12 cellular contexts compared by ENCODE assay signal in the genomic region with DNA sequence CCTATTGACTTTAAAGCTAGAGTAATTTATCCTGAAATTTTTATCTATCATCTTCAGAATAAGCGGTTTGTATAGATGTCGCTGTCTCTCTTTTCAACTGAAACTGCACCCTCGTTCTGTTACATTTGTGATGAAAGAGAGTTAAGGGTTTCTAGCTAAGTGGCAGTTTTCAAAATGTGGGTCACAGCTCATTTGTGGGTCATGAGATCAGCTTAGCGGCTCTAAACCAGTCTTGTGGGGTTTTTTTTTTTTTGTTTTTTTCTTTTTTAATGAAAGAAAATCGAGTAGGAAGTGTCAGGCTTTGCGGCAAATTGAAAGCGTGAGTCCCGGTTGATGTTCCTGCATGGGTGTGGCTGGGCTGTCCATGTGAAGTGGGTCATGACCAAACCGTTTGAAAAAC. TPM values are rescaled to one million over a fixed set of nuclear protein-coding genes. Genes with fewer than 3 reads are reported as not detected.
DNase-seq lines count a peak whose midpoint lies in the region; ATAC-seq and TF ChIP-seq lines count a peak whose summit lies in the region.
"Had no signal": no experiment of that assay in that cellular context is flagged by ENCODE, and none has a peak within 500 bp of the region (broad histone marks: within the 10 kb centered on the region; RNA-seq: fewer than 3 reads in every experiment).

No MANE protein-coding gene starts in this region.

- H3K36me3 ChIP-seq in CD8-positive, alpha-beta T cell (ENCODE audit: insufficient read depth, low read length): no peaks in the 10 kb centered on the region
- H3K36me3 ChIP-seq in PC-3 (ENCODE audit: low read depth, low read length) (no peaks in the 10 kb centered on the region), mucosa of descending colon (ENCODE audit: low read depth) (no peaks in the 10 kb centered on the region)
- H3K36me3 ChIP-seq: BE2C had no signal

- no peaks in the 10 kb centered on the region for H3K79me2 ChIP-seq in PC-3 (ENCODE audit: low read length)

- H3K9me3 Mint-ChIP-seq in CD4-positive, alpha-beta T cell: no peaks in the 10 kb centered on the region
- no peaks in the 10 kb centered on the region for H3K9me3 Mint-ChIP-seq in CD8-positive, alpha-beta T cell
- no peaks in the 10 kb centered on the region for H3K9me3 Mint-ChIP-seq in effector memory CD8-positive, alpha-beta T cell
- H3K9me3 Mint-ChIP-seq: IgD-negative memory B cell had no signal

- no peak overlapping the region for H2AFZ ChIP-seq in PC-3 (ENCODE audit: low read length)

- H3K27me3 Mint-ChIP-seq in CD4-positive, alpha-beta T cell: peaks cover 18% of the 10 kb centered on the region
- peaks cover 12% of the 10 kb centered on the region for H3K27me3 Mint-ChIP-seq in CD8-positive, alpha-beta T cell (ENCODE audit: low read depth)
- peaks cover 18 to 41% of the 10 kb centered on the region in 2 donors for H3K27me3 Mint-ChIP-seq in effector memory CD8-positive, alpha-beta T cell
- H3K27me3 Mint-ChIP-seq: IgD-negative memory B cell had no signal

- H3K4me2 ChIP-seq in PC-3 (ENCODE audit: low read length): peak overlapping the region; percentile 58
- H3K4me2 ChIP-seq: A549 had no signal

- H4K20me1 ChIP-seq in PC-3 (ENCODE audit: low read length): no peaks in the 10 kb centered on the region

- H3K9me2 ChIP-seq in PC-3 (replicated peaks; ENCODE audit: low read length): no peaks in the 10 kb centered on the region

- no peak overlapping the region for H3K4me3 ChIP-seq in CD8-positive, alpha-beta T cell (ENCODE audit: low read depth, low read length)
- peak overlapping the region; percentile 25; the same call in 1 of the 2 replicates for H3K4me3 ChIP-seq in PC-3 (ENCODE audit: low read length)
- no peak overlapping the region for H3K4me3 ChIP-seq in mucosa of descending colon
- H3K4me3 ChIP-seq: A549 had no signal

- ATAC-seq in CD4-positive, alpha-beta T cell (ENCODE audit: poor library complexity): no peak
- ATAC-seq in CD8-positive, alpha-beta T cell: no peak
- ATAC-seq in PC-3: no peak
- ATAC-seq in effector memory CD8-positive, alpha-beta T cell (replicated peaks): peak; percentile 70
- no peak for ATAC-seq in HG03280 (IDR thresholded peaks at IDR 0.05; ENCODE audit: unreplicated experiment)
- no peak for ATAC-seq in mucosa of descending colon
- ATAC-seq: A549 had no signal

- H3K9me3 ChIP-seq in CD4-positive, alpha-beta T cell (ENCODE audit: control insufficient read depth, low read length): no peaks in the 10 kb centered on the region
- no peaks in the 10 kb centered on the region for H3K9me3 ChIP-seq in CD8-positive, alpha-beta T cell (ENCODE audit: low read length)
- H3K9me3 ChIP-seq in PC-3 (ENCODE audit: low read length) (no peaks in the 10 kb centered on the region), mucosa of descending colon (no peaks in the 10 kb centered on the region)
- H3K9me3 ChIP-seq: A549, BE2C had no signal

- no peak overlapping the region for H3K4me3 Mint-ChIP-seq in CD4-positive, alpha-beta T cell
- no peak overlapping the region for H3K4me3 Mint-ChIP-seq in CD8-positive, alpha-beta T cell
- H3K4me3 Mint-ChIP-seq in effector memory CD8-positive, alpha-beta T cell: peak overlapping the region in 1 of 2 donors; percentile 73
- H3K4me3 Mint-ChIP-seq: IgD-negative memory B cell had no signal

- H3K27ac ChIP-seq in CD4-positive, alpha-beta T cell (ENCODE audit: low read depth, low read length): no peak overlapping the region
- no peak overlapping the region for H3K27ac ChIP-seq in CD8-positive, alpha-beta T cell (ENCODE audit: low read depth, low read length)
- H3K27ac ChIP-seq in PC-3 (ENCODE audit: low read length): no peak overlapping the region
- H3K27ac ChIP-seq: A549 had no signal

- CTCF ChIA-PET in CD4-positive, alpha-beta T cell (lab: Charles Lee): interaction anchor here (1.0 kb wide), 1 partner anchor 11 kb away, joined by 3 read pairs; no protein-coding TSS in a partner anchor
- CTCF ChIA-PET in CD8-positive, alpha-beta T cell (lab: Charles Lee): no interaction called here
- CTCF ChIA-PET in PC-3 (lab: Charles Lee): no interaction called here

- DNase-seq in CD4-positive, alpha-beta T cell: no peak
- no peak for DNase-seq in CD8-positive, alpha-beta T cell
- DNase-seq in PC-3: no peak
- DNase-seq in effector memory CD8-positive, alpha-beta T cell: peak in 2 of 3 experiments; percentile 5 to 6
- DNase-seq in NOMO-1 (lab: John Stamatoyannopoulos, UW; ENCODE audit: unreplicated experiment in 2 of 2): no peak
- no peak for DNase-seq in mucosa of descending colon
- DNase-seq: BE2C, DMS 273 treated with DMSO at 0.1 percent for 48 hours had no signal

- no peak for TF ChIP-seq CTCF in CD4-positive, alpha-beta T cell (IDR thresholded peaks at IDR 0.05)
- no peak for TF ChIP-seq CTCF in CD8-positive, alpha-beta T cell (IDR thresholded peaks at IDR 0.05)
- TF ChIP-seq CTCF in PC-3 (conservative IDR thresholded peaks at IDR 0.05; ENCODE audit: low read depth, low read length) (no peak), mucosa of descending colon (IDR thresholded peaks at IDR 0.05) (no peak)

- H3F3A ChIP-seq in PC-3 (ENCODE audit: low read length, unreplicated experiment): no peaks in the 10 kb centered on the region

- H3K27me3 ChIP-seq in CD4-positive, alpha-beta T cell (ENCODE audit: control insufficient read depth, insufficient read depth, low read length): peaks cover 2% of the 10 kb centered on the region
- H3K27me3 ChIP-seq in CD8-positive, alpha-beta T cell (ENCODE audit: insufficient read depth, low read length): no peaks in the 10 kb centered on the region
- H3K27me3 ChIP-seq in PC-3 (ENCODE audit: low read length): peaks cover 75% of the 10 kb centered on the region

- no peaks in the 10 kb centered on the region for H3K4me1 ChIP-seq in CD8-positive, alpha-beta T cell (ENCODE audit: insufficient read depth, low read length)
- H3K4me1 ChIP-seq in PC-3 (ENCODE audit: insufficient read depth, low read length): no peaks in the 10 kb centered on the region
- H3K4me1 ChIP-seq in mucosa of descending colon (ENCODE audit: low read depth): no peaks in the 10 kb centered on the region
- H3K4me1 ChIP-seq: A549, BE2C had no signal

- H3K9ac ChIP-seq in PC-3 (ENCODE audit: low read length): no peak overlapping the region

- intact Hi-C loops in CD4-positive, alpha-beta T cell (cut with DNase I, micrococcal nuclease): no loop called here
- intact Hi-C loops in CD8-positive, alpha-beta T cell (cut with DNase I, micrococcal nuclease): no loop called here
- intact Hi-C loops in PC-3 (cut with micrococcal nuclease): no loop called here
- intact Hi-C loops in mucosa of descending colon (cut with DNase I, micrococcal nuclease): no loop called here

- H3K27ac Mint-ChIP-seq in CD4-positive, alpha-beta T cell: peak overlapping the region; percentile 64
- peak overlapping the region; percentile 50 for H3K27ac Mint-ChIP-seq in CD8-positive, alpha-beta T cell
- H3K27ac Mint-ChIP-seq in effector memory CD8-positive, alpha-beta T cell: peak overlapping the region; percentile 67 to 96
- H3K27ac Mint-ChIP-seq: IgD-negative memory B cell had no signal

- POLR2A ChIA-PET in CD4-positive, alpha-beta T cell (lab: Charles Lee): no interaction called here
- POLR2A ChIA-PET in CD8-positive, alpha-beta T cell (lab: Charles Lee): no interaction called here
- POLR2A ChIA-PET in PC-3 (lab: Charles Lee; ENCODE audit: unreplicated experiment): no interaction called here

- H3K36me3 Mint-ChIP-seq in CD4-positive, alpha-beta T cell (ENCODE audit: low read depth): no peaks in the 10 kb centered on the region
- H3K36me3 Mint-ChIP-seq in CD8-positive, alpha-beta T cell: no peaks in the 10 kb centered on the region
- H3K36me3 Mint-ChIP-seq in effector memory CD8-positive, alpha-beta T cell (ENCODE audit: insufficient read depth): peaks cover 7% of the 10 kb centered on the region
- H3K36me3 Mint-ChIP-seq: IgD-negative memory B cell had no signal

- H3K4me1 Mint-ChIP-seq in CD4-positive, alpha-beta T cell (ENCODE audit: low read depth): no peaks in the 10 kb centered on the region
- no peaks in the 10 kb centered on the region for H3K4me1 Mint-ChIP-seq in CD8-positive, alpha-beta T cell (ENCODE audit: low read depth)
- H3K4me1 Mint-ChIP-seq in effector memory CD8-positive, alpha-beta T cell (ENCODE audit: low read depth in 2 of 2): peaks cover 0 to 3% of the 10 kb centered on the region in 2 donors
- H3K4me1 Mint-ChIP-seq: IgD-negative memory B cell had no signal

- BruUV-seq in PC-3 (replicated peaks; lab: Mats Ljungman, UMichigan): no TSS peak

RNA-seq across cellular contexts. Expression of a gene that starts 31.2 kb away (rescaled TPM):
- under 1 TPM; 0.22 to 0.33 TPM for total RNA-seq in CD4-positive, alpha-beta T cell
- total RNA-seq in CD8-positive, alpha-beta T cell: not detected
- total RNA-seq in PC-3 (2014; rRNA removed) (not detected in 2 replicates), mucosa of descending colon (not detected)
- total RNA-seq: HT1080 had no signal

RNA-seq across cellular contexts. Expression of a gene that starts 58.4 kb away (rescaled TPM):
- total RNA-seq in CD4-positive, alpha-beta T cell: 10 to 100 TPM; 61.9 to 63.5 TPM
- total RNA-seq in CD8-positive, alpha-beta T cell: 10 to 100 TPM; 60.8 to 61.1 TPM
- total RNA-seq in PC-3 (2014; rRNA removed): 15.6 and 16.0 TPM in 2 replicates
- total RNA-seq in mucosa of descending colon: 10 to 100 TPM; 25.8 to 37.1 (median 34.1) TPM

Comparison
In these comparisons a context has a peak if more than half of its experiments do, and no peak if none do; other contexts are left out.
1. DNase-seq: peak in effector memory CD8-positive, alpha-beta T cell (2 of 3); none in CD4-positive, alpha-beta T cell (0 of 10), CD8-positive, alpha-beta T cell (0 of 7), PC-3 (single experiment), NOMO-1 (0 of 2) and mucosa of descending colon (0 of 3).
2. Peak in every context shown above with its lines, with median percentiles within 50 percentile points of each other: H3K27ac Mint-ChIP-seq.